9 cellular contexts compared by ENCODE assay signal in the genomic region with DNA sequence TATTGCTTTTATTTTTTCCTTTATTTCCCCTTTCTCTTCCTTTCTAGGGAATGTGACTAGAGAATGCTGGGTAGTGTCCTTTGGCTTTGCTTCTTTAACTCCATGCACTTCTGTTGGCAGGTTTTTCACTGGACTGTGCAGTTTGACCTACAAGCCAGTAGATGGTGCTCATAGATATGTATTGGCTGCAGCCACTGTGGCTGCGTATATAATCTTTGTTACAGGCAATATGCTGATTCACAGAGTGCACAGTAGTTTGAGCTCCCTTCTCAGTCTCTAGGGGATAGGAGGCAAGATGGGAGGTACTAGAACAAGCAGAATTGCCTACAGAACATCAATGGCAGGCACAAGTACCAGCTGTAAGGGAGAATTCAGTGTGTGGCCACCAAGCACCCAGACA.
DNase-seq lines count a peak whose midpoint lies in the region; ATAC-seq and TF ChIP-seq lines count a peak whose summit lies in the region.
"Had no signal": no experiment of that assay in that cellular context is flagged by ENCODE, and none has a peak within 500 bp of the region (broad histone marks: within the 10 kb centered on the region; RNA-seq: fewer than 3 reads in every experiment).

No MANE protein-coding gene starts in this region.

- no peak overlapping the region for H3K4me3 ChIP-seq in ascending aorta

- H3K9me3 ChIP-seq in ascending aorta, result peaks cover 0 to 12% of the 10 kb centered on the region in 2 donors
- H3K9me3 ChIP-seq: neutrophil had no signal

- CTCF ChIA-PET in activated CD4-positive, alpha-beta T cell treated with anti-CD3 and anti-CD28 coated beads, Interleukin-2, amount 10 ng/mL, durations not matched to agents 7 days and 5 days (lab: Charles Lee), result no interaction called here

- peak; percentile 87 for ATAC-seq in HG02642 (IDR thresholded peaks at IDR 0.05; ENCODE audit: poor library complexity, unreplicated experiment)
- ATAC-seq in esophagus mucosa, result peak; percentile 35
- ATAC-seq in GM21526 (IDR thresholded peaks at IDR 0.05; ENCODE audit: low FRiP score, unreplicated experiment), result no peak

- no peaks in the 10 kb centered on the region for H3K36me3 ChIP-seq in ascending aorta
- H3K36me3 ChIP-seq: neutrophil had no signal

- H3K27ac Mint-ChIP-seq in activated CD4-positive, alpha-beta T cell treated with anti-CD3 and anti-CD28 coated beads, Interleukin-2, amount 10 ng/mL, durations not matched to agents 7 days and 5 days, result no peak overlapping the region

- no peaks in the 10 kb centered on the region for H3K27me3 ChIP-seq in ascending aorta
- H3K27me3 ChIP-seq: neutrophil had no signal

- no peak overlapping the region for H3K27ac ChIP-seq in ascending aorta
- H3K27ac ChIP-seq: neutrophil had no signal

- no peaks in the 10 kb centered on the region for H3K4me1 Mint-ChIP-seq in activated CD4-positive, alpha-beta T cell treated with anti-CD3 and anti-CD28 coated beads, Interleukin-2, amount 10 ng/mL, durations not matched to agents 7 days and 5 days

- no peak overlapping the region for H3K4me3 Mint-ChIP-seq in activated CD4-positive, alpha-beta T cell treated with anti-CD3 and anti-CD28 coated beads, Interleukin-2, amount 10 ng/mL, durations not matched to agents 7 days and 5 days

- peaks cover 14% of the 10 kb centered on the region for H3K9me3 Mint-ChIP-seq in activated CD4-positive, alpha-beta T cell treated with anti-CD3 and anti-CD28 coated beads, Interleukin-2, amount 10 ng/mL, durations not matched to agents 7 days and 5 days

- H3K4me1 ChIP-seq in ascending aorta, result no peaks in the 10 kb centered on the region

- intact Hi-C loops in ascending aorta (cut with DNase I), result no loop called here

- H3K36me3 Mint-ChIP-seq in activated CD4-positive, alpha-beta T cell treated with anti-CD3 and anti-CD28 coated beads, Interleukin-2, amount 10 ng/mL, durations not matched to agents 7 days and 5 days (ENCODE audit: low read depth), result no peaks in the 10 kb centered on the region

- peak; percentile 29 for DNase-seq in ELF-1 (ENCODE audit: low read depth, low spot score)
- peak; percentile 61 to 89 for DNase-seq in NCI-H524 (lab: John Stamatoyannopoulos, UW)
- no peak for DNase-seq in ascending aorta (ENCODE audit: low spot score in 2 of 2)
- DNase-seq in UCSD-AML1 (lab: John Stamatoyannopoulos, UW; ENCODE audit: unreplicated experiment), result no peak
- no peak for DNase-seq in activated CD4-positive, alpha-beta T cell treated with anti-CD3 and anti-CD28 coated beads, Interleukin-2, amount 10 ng/mL, durations not matched to agents 7 days and 5 days

- POLR2A ChIA-PET in activated CD4-positive, alpha-beta T cell treated with anti-CD3 and anti-CD28 coated beads, Interleukin-2, amount 10 ng/mL, durations not matched to agents 7 days and 5 days (lab: Charles Lee), result no interaction called here

- no peak for TF ChIP-seq CTCF in ascending aorta (IDR thresholded peaks at IDR 0.05)

- no peaks in the 10 kb centered on the region for H3K27me3 Mint-ChIP-seq in activated CD4-positive, alpha-beta T cell treated with anti-CD3 and anti-CD28 coated beads, Interleukin-2, amount 10 ng/mL, durations not matched to agents 7 days and 5 days

Comparison
In these comparisons a context has a peak if more than half of its experiments do, and no peak if none do; other contexts are left out.
1. DNase-seq: peak in ELF-1 (single experiment) and NCI-H524 (2 of 2); none in ascending aorta (0 of 2), UCSD-AML1 (single experiment) and activated CD4-positive, alpha-beta T cell treated with anti-CD3 and anti-CD28 coated beads, Interleukin-2, amount 10 ng/mL, durations not matched to agents 7 days and 5 days (single experiment).